In genomic region chr20:44911264-44911921, GRCh38 we compare ENCODE assay signal across 1 cellular context.
TF ChIP-seq lines count a peak whose summit lies in the region.

No MANE protein-coding gene starts in this region.

TF ChIP-seq in K562, 482 proteins besides CTCF, POLR2A, EP300 and RAD21 (continued from another document and continues in another):
- TF ChIP-seq ZBTB26 (CRISPR knock-in tag; IDR thresholded peaks at IDR 0.05) (0 out of 2 replicates have a peak, but pooled peaks have one; percentile 67), ZBTB33 (CRISPR knock-in tag; IDR thresholded peaks at IDR 0.05) (0 out of 2 replicates have a peak, but pooled peaks have one; percentile 47), FOXK1 (CRISPR knock-in tag; IDR thresholded peaks at IDR 0.05; ENCODE audit: borderline replicate concordance) (0 out of 2 replicates have a peak, but pooled peaks have one; percentile 26), NR2C2 (CRISPR knock-in tag; IDR thresholded peaks at IDR 0.05) (no peak), NR2C2 (tag; IDR thresholded peaks at IDR 0.05) (peak; percentile 44), HDAC1 (IDR thresholded peaks at IDR 0.05) (peak in 1 of 2 experiments; percentile 20; a peak in 1 of 4 replicates), TBL1XR1 (IDR thresholded peaks at IDR 0.05; ENCODE audit: low read length in 2 of 2) (peak in 1 of 2 experiments; percentile 50; a peak in 1 of 4 replicates), CBX2 (IDR thresholded peaks at IDR 0.05; ENCODE audit: insufficient read depth, low read length, poor library complexity, severe bottlenecking) (no peak), ZBTB2 (IDR thresholded peaks at IDR 0.05) (no peak; the same call in 1 of the 2 replicates), TEAD2 (tag; IDR thresholded peaks at IDR 0.05) (no peak), HCFC1 (IDR thresholded peaks at IDR 0.05; ENCODE audit: low read depth, low read length) (peak; percentile 33; the same call in 1 of the 2 replicates), SIN3A (IDR thresholded peaks at IDR 0.05; ENCODE audit: borderline replicate concordance in 2 of 2, control insufficient read depth in 1 of 2, low read depth in 2 of 2, low read length in 2 of 2) (no peak), LCOR (CRISPR knock-in tag; IDR thresholded peaks at IDR 0.05) (peak; percentile 77), ATF7 (IDR thresholded peaks at IDR 0.05) (peak; percentile 77), SETDB1 (IDR thresholded peaks at IDR 0.05; ENCODE audit: low read length) (no peak), BCOR (IDR thresholded peaks at IDR 0.05) (peak; percentile 33; the same call in 1 of the 2 replicates), HMBOX1 (IDR thresholded peaks at IDR 0.05) (0 out of 2 replicates have a peak, but pooled peaks have one; percentile 33), MYC (IDR thresholded peaks at IDR 0.05; ENCODE audit: low read depth, low read length) (peak; percentile 81), MYC (CRISPR knock-in tag; IDR thresholded peaks at IDR 0.05; ENCODE audit: borderline replicate concordance, low read depth) (no peak), ZMIZ1 (IDR thresholded peaks at IDR 0.05; ENCODE audit: low read depth in 2 of 2, low read length in 2 of 2) (no peak), HSF4 (CRISPR knock-in tag; IDR thresholded peaks at IDR 0.05; ENCODE audit: borderline replicate concordance) (no peak), RFX1 (IDR thresholded peaks at IDR 0.05) (peak; percentile 40), CTBP1 (IDR thresholded peaks at IDR 0.05; ENCODE audit: borderline replicate concordance) (peak; percentile 34; the same call in 1 of the 2 replicates), THRA (IDR thresholded peaks at IDR 0.05) (no peak), CTCFL (IDR thresholded peaks at IDR 0.05; ENCODE audit: borderline replicate concordance, insufficient read depth, low read depth, low read length, poor library complexity, severe bottlenecking) (peak; percentile 45), ZNF780A (CRISPR knock-in tag; IDR thresholded peaks at IDR 0.05) (no peak), SMARCE1 (IDR thresholded peaks at IDR 0.05) (peak; percentile 73; the same call in 1 of the 2 replicates), ZNF175 (CRISPR knock-in tag; IDR thresholded peaks at IDR 0.05; ENCODE audit: low read depth) (0 out of 2 replicates have a peak, but pooled peaks have one; percentile 66), OTX1 (CRISPR knock-in tag; IDR thresholded peaks at IDR 0.05) (peak; percentile 13; the same call in 1 of the 2 replicates), ARNT (IDR thresholded peaks at IDR 0.05) (peak; percentile 51 to 59; a peak in 1 of 4 replicates), PHF8 (IDR thresholded peaks at IDR 0.05; ENCODE audit: borderline replicate concordance, low read length) (peak; percentile 24; the same call in 1 of the 2 replicates), ESRRA (IDR thresholded peaks at IDR 0.05; ENCODE audit: borderline replicate concordance, low read depth) (0 out of 2 replicates have a peak, but pooled peaks have one; percentile 7), EP400 (IDR thresholded peaks at IDR 0.05) (peak; percentile 97), NFRKB (IDR thresholded peaks at IDR 0.05; ENCODE audit: low read depth) (peak; percentile 96), CEBPG (CRISPR knock-in tag; IDR thresholded peaks at IDR 0.05) (peak; percentile 94), CEBPG (tag; conservative IDR thresholded peaks at IDR 0.05 in 1 of 2, IDR thresholded peaks at IDR 0.05 in 1 of 2) (peak; percentile 84 to 88), XRCC5 (IDR thresholded peaks at IDR 0.05; ENCODE audit: low read depth, low read length) (0 out of 2 replicates have a peak, but pooled peaks have one; percentile 53), C11orf30 (IDR thresholded peaks at IDR 0.05; ENCODE audit: low read depth) (no peak), CBX1 (IDR thresholded peaks at IDR 0.05; ENCODE audit: low read depth) (0 out of 2 replicates have a peak, but pooled peaks have one; percentile 8), SRF (CRISPR knock-in tag; IDR thresholded peaks at IDR 0.05) (peak in 1 of 2 experiments; percentile 29; a peak in 1 of 4 replicates), RBM25 (IDR thresholded peaks at IDR 0.05; ENCODE audit: low read depth, low read length, severe bottlenecking) (no peak), POU5F1 (IDR thresholded peaks at IDR 0.05; ENCODE audit: borderline replicate concordance, low read depth, low read length, partially characterized antibody) (no peak), ZNF785 (CRISPR knock-in tag; IDR thresholded peaks at IDR 0.05) (no peak), SUPT5H (IDR thresholded peaks at IDR 0.05) (peak; percentile 60; the same call in 1 of the 2 replicates), HMGN3 (IDR thresholded peaks at IDR 0.05; ENCODE audit: borderline replicate concordance, extremely low read depth, insufficient read length, low read depth, low read length) (no peak), IRF9 (tag; IDR thresholded peaks at IDR 0.05) (peak; percentile 75), ZNF668 (CRISPR knock-in tag; IDR thresholded peaks at IDR 0.05) (0 out of 2 replicates have a peak, but pooled peaks have one; percentile 28), TEAD4 (IDR thresholded peaks at IDR 0.05; ENCODE audit: low read length) (no peak), TEAD4 (CRISPR knock-in tag; IDR thresholded peaks at IDR 0.05; ENCODE audit: borderline replicate concordance) (no peak), ZNF12 (CRISPR knock-in tag; IDR thresholded peaks at IDR 0.05) (no peak), FOXK2 (conservative IDR thresholded peaks at IDR 0.05 in 1 of 2, IDR thresholded peaks at IDR 0.05 in 1 of 2; ENCODE audit: low read depth in 2 of 2) (peak; percentile 76 to 77), ERF (CRISPR knock-in tag; IDR thresholded peaks at IDR 0.05) (no peak), DNMT1 (IDR thresholded peaks at IDR 0.05) (no peak), GTF2B (IDR thresholded peaks at IDR 0.05; ENCODE audit: extremely low read depth, insufficient read length) (no peak), ATF1 (CRISPR knock-in tag; IDR thresholded peaks at IDR 0.05) (no peak), ATF1 (tag; IDR thresholded peaks at IDR 0.05) (no peak), CREM (IDR thresholded peaks at IDR 0.05; ENCODE audit: low read depth) (peak; percentile 26; the same call in 1 of the 2 replicates), HDAC2 (IDR thresholded peaks at IDR 0.05) (peak; percentile 34; the same call in 1 of the 2 replicates), NRF1 (conservative IDR thresholded peaks at IDR 0.05 in 1 of 2, IDR thresholded peaks at IDR 0.05 in 1 of 2) (peak; percentile 55 to 66), TGIF2 (CRISPR knock-in tag; IDR thresholded peaks at IDR 0.05) (no peak), ARID1B (IDR thresholded peaks at IDR 0.05) (peak; percentile 65), RFX7 (CRISPR knock-in tag; IDR thresholded peaks at IDR 0.05) (no peak)
